ENCODE assay signal across 10 cellular contexts in genomic region chr1:215682232-215682631, GRCh38.
DNase-seq lines count a peak whose midpoint lies in the region; ATAC-seq and TF ChIP-seq lines count a peak whose summit lies in the region.
"Had no signal": no experiment of that assay in that cellular context is flagged by ENCODE, and none has a peak within 500 bp of the region (broad histone marks: within the 10 kb centered on the region; RNA-seq: fewer than 3 reads in every experiment).

No MANE protein-coding gene starts in this region.

- H3K27ac ChIP-seq in VCaP, result no peak overlapping the region

- H3K9me3 Mint-ChIP-seq in neural crest cell, result no peaks in the 10 kb centered on the region
- H3K9me3 Mint-ChIP-seq: activated naive CD4-positive, alpha-beta T cell treated with anti-CD3 and anti-CD28 coated beads, Interleukin-2, amount 10 ng/mL, durations not matched to agents 7 days and 5 days had no signal

- H3K36me3 Mint-ChIP-seq in neural crest cell (ENCODE audit: low read depth), result no peaks in the 10 kb centered on the region
- H3K36me3 Mint-ChIP-seq: activated naive CD4-positive, alpha-beta T cell treated with anti-CD3 and anti-CD28 coated beads, Interleukin-2, amount 10 ng/mL, durations not matched to agents 7 days and 5 days had no signal

- DNase-seq in GM03348 (ENCODE audit: low spot score) (peak; percentile 15), NCI-H2107 (lab: John Stamatoyannopoulos, UW) (peak; percentile 8), neural crest cell (ENCODE audit: low read depth, low spot score) (no peak), SHP77 treated with DMSO at 0.1 percent for 48 hours (lab: John Stamatoyannopoulos, UW) (no peak)
- DNase-seq in stimulated activated CD4-positive, alpha-beta T cell treated with anti-CD3 and anti-CD28 coated beads, Interleukin-1b, Interleukin-23, amount 100 ng/mL, for 48 hours, result no peak
- DNase-seq: activated naive CD4-positive, alpha-beta T cell treated with anti-CD3 and anti-CD28 coated beads, Interleukin-2, amount 10 ng/mL, durations not matched to agents 7 days and 5 days; OCI-M1 had no signal

- H3K4me1 Mint-ChIP-seq in neural crest cell, result no peaks in the 10 kb centered on the region
- H3K4me1 Mint-ChIP-seq: activated naive CD4-positive, alpha-beta T cell treated with anti-CD3 and anti-CD28 coated beads, Interleukin-2, amount 10 ng/mL, durations not matched to agents 7 days and 5 days had no signal

- H3K27me3 Mint-ChIP-seq in neural crest cell (ENCODE audit: low read depth), result no peaks in the 10 kb centered on the region
- H3K27me3 Mint-ChIP-seq: activated naive CD4-positive, alpha-beta T cell treated with anti-CD3 and anti-CD28 coated beads, Interleukin-2, amount 10 ng/mL, durations not matched to agents 7 days and 5 days had no signal

- H3K4me3 Mint-ChIP-seq in neural crest cell, result no peak overlapping the region
- H3K4me3 Mint-ChIP-seq: activated naive CD4-positive, alpha-beta T cell treated with anti-CD3 and anti-CD28 coated beads, Interleukin-2, amount 10 ng/mL, durations not matched to agents 7 days and 5 days had no signal

- TF ChIP-seq CTCF in VCaP (conservative IDR thresholded peaks at IDR 0.05) (peak; percentile 75), neural crest cell (conservative IDR thresholded peaks at IDR 0.05) (peak; percentile 50)

- H3K27ac Mint-ChIP-seq in neural crest cell (ENCODE audit: unreplicated experiment), result no peak overlapping the region
- H3K27ac Mint-ChIP-seq: activated naive CD4-positive, alpha-beta T cell treated with anti-CD3 and anti-CD28 coated beads, Interleukin-2, amount 10 ng/mL, durations not matched to agents 7 days and 5 days had no signal

- ATAC-seq in HG03565 (IDR thresholded peaks at IDR 0.05; ENCODE audit: unreplicated experiment) (no peak), GM19395 (IDR thresholded peaks at IDR 0.05; ENCODE audit: unreplicated experiment) (no peak)

Comparison
In these comparisons a context has a peak if more than half of its experiments do, and no peak if none do; other contexts are left out.
1. DNase-seq: peak in GM03348 (single experiment) and NCI-H2107 (single experiment); none in neural crest cell (single experiment), SHP77 treated with DMSO at 0.1 percent for 48 hours (single experiment) and stimulated activated CD4-positive, alpha-beta T cell treated with anti-CD3 and anti-CD28 coated beads, Interleukin-1b, Interleukin-23, amount 100 ng/mL, for 48 hours (single experiment).